ENCODE assay signal across 12 cellular contexts in genomic region chr6:6221829-6222535, GRCh38.
DNase-seq lines count a peak whose midpoint lies in the region; ATAC-seq and TF ChIP-seq lines count a peak whose summit lies in the region.
"Had no signal": no experiment of that assay in that cellular context is flagged by ENCODE, and none has a peak within 500 bp of the region (broad histone marks: within the 10 kb centered on the region; RNA-seq: fewer than 3 reads in every experiment).

No MANE protein-coding gene starts in this region.

- H3K4me2 ChIP-seq in GM23338 = no peak overlapping the region

- intact Hi-C loops in CD14-positive monocyte (cut with micrococcal nuclease) = no loop called here

- H3K27me3 ChIP-seq in GM23338 (ENCODE audit: insufficient read depth) (no peaks in the 10 kb centered on the region), kidney epithelial cell (ENCODE audit: control insufficient read depth, insufficient read depth, low read length) (no peaks in the 10 kb centered on the region)
- H3K27me3 ChIP-seq: neutrophil had no signal

- H3K36me3 Mint-ChIP-seq in CD14-positive monocyte (peaks cover 29 to 70% of the 10 kb centered on the region in 2 donors), GM23338 (ENCODE audit: low read depth) (no peaks in the 10 kb centered on the region)

- no peaks in the 10 kb centered on the region for H4K20me1 ChIP-seq in GM23338 (replicated peaks; ENCODE audit: insufficient read depth)

- peak; percentile 46 for TF ChIP-seq CTCF in CD14-positive monocyte (IDR thresholded peaks at IDR 0.05)
- peak; percentile 76 to 80 for TF ChIP-seq CTCF in GM23338 (conservative IDR thresholded peaks at IDR 0.05; ENCODE audit: low read depth in 2 of 2)
- peak; percentile 38 for TF ChIP-seq CTCF in kidney epithelial cell (IDR thresholded peaks at IDR 0.05; ENCODE audit: insufficient read depth, low read length, poor library complexity, severe bottlenecking)

- ATAC-seq in GM23338 (peak; percentile 77), HG03025 (IDR thresholded peaks at IDR 0.05; ENCODE audit: low FRiP score, unreplicated experiment) (no peak)

- H3F3A ChIP-seq in GM23338 (replicated peaks; ENCODE audit: low read depth) = no peaks in the 10 kb centered on the region

- H3K4me3 ChIP-seq in GM23338 (no peak overlapping the region), kidney epithelial cell (ENCODE audit: low read depth, low read length) (no peak overlapping the region)

- H3K27me3 Mint-ChIP-seq in CD14-positive monocyte (ENCODE audit: low read depth in 3 of 3) = no peaks in the 10 kb centered on the region
- peaks cover 4% of the 10 kb centered on the region for H3K27me3 Mint-ChIP-seq in GM23338 (ENCODE audit: insufficient read depth, low read depth, poor library complexity)

- H3K79me2 ChIP-seq in GM23338 (replicated peaks; ENCODE audit: insufficient read depth) = no peaks in the 10 kb centered on the region

- H3K4me3 Mint-ChIP-seq in CD14-positive monocyte (no peak overlapping the region), GM23338 (no peak overlapping the region)

- H2AFZ ChIP-seq in GM23338 = no peak overlapping the region

- peaks cover 3% of the 10 kb centered on the region; the same call in 1 of the 2 replicates for H3K9me2 ChIP-seq in GM23338 (ENCODE audit: insufficient read depth)

- H3K27ac Mint-ChIP-seq in CD14-positive monocyte = no peak overlapping the region
- H3K27ac Mint-ChIP-seq in GM23338 = no peak overlapping the region

- in situ Hi-C loops in SK-MEL-5 (cut with HindIII; ENCODE audit: low pct_unique_long_range_greater_than_20kb, low sequenced_read_pairs) = no loop called here

- peaks cover 0 to 7% (median 2%) of the 10 kb centered on the region in 7 donors for H3K9me3 Mint-ChIP-seq in CD14-positive monocyte
- no peaks in the 10 kb centered on the region for H3K9me3 Mint-ChIP-seq in GM23338

- no peaks in the 10 kb centered on the region for H3K4me1 ChIP-seq in GM23338 (ENCODE audit: insufficient read depth)

- DNase-seq in CD14-positive monocyte (ENCODE audit: low spot score) = no peak
- peak; percentile 79 for DNase-seq in GM23338 (ENCODE audit: low spot score)
- DNase-seq in SK-MEL-5 (ENCODE audit: low read depth, low spot score) = peak; percentile 77
- DNase-seq in kidney epithelial cell (ENCODE audit: low read depth) = no peak
- DNase-seq in DMS79 treated with DMSO at 0.1 percent for 48 hours (lab: John Stamatoyannopoulos, UW) = no peak
- DNase-seq in superior temporal gyrus (ENCODE audit: extremely low spot score) = no peak
- DNase-seq in nucleus accumbens (lab: John Stamatoyannopoulos, UW) = no peak
- DNase-seq: activated CD4-positive, alpha-beta T cell treated with anti-CD3 and anti-CD28 coated beads, Interleukin-2, amount 50 U/mL, for 4 hours; GF-D8; NK-92 treated with Interleukin-12 subunit alpha and Interleukin-12 subunit beta, amount 100 ng/mL, for 24 hours had no signal

- H3K4me1 Mint-ChIP-seq in CD14-positive monocyte = peaks cover 2% of the 10 kb centered on the region
- H3K4me1 Mint-ChIP-seq in GM23338 = peaks cover 6% of the 10 kb centered on the region; the same call in 2 of the 3 replicates

- H3K27ac ChIP-seq in GM23338 (ENCODE audit: low read depth) = no peak overlapping the region
- H3K27ac ChIP-seq: neutrophil had no signal

- no peaks in the 10 kb centered on the region for H3K36me3 ChIP-seq in GM23338 (ENCODE audit: insufficient read depth)
- H3K36me3 ChIP-seq in kidney epithelial cell (ENCODE audit: control insufficient read depth, insufficient read depth, low read length) = no peaks in the 10 kb centered on the region
- H3K36me3 ChIP-seq: neutrophil had no signal

TF ChIP-seq in GM23338, 12 proteins besides CTCF, POLR2A, EP300 and RAD21 (continues in another document):
- no peak for TF ChIP-seq ZNF462 (CRISPR knock-in tag; IDR thresholded peaks at IDR 0.05)
- no peak for TF ChIP-seq ZNF331 (CRISPR knock-in tag; IDR thresholded peaks at IDR 0.05; ENCODE audit: low read depth)
- no peak for TF ChIP-seq ETS1 (IDR thresholded peaks at IDR 0.05)
- TF ChIP-seq JUNB (IDR thresholded peaks at IDR 0.05; ENCODE audit: unreplicated experiment) = no peak
- no peak for TF ChIP-seq NANOG (IDR thresholded peaks at IDR 0.05; ENCODE audit: borderline replicate concordance)
- no peak for TF ChIP-seq POLR2AphosphoS5 (IDR thresholded peaks at IDR 0.05; ENCODE audit: low read depth)
- no peak for TF ChIP-seq EZH2 (IDR thresholded peaks at IDR 0.05; ENCODE audit: low read depth, unreplicated experiment)
- no peak for TF ChIP-seq CREB1 (CRISPR knock-in tag; IDR thresholded peaks at IDR 0.05; ENCODE audit: low read depth)

Comparison
In these comparisons a context has a peak if more than half of its experiments do, and no peak if none do; other contexts are left out.
1. DNase-seq: peak in GM23338 (single experiment) and SK-MEL-5 (single experiment); none in CD14-positive monocyte (single experiment), kidney epithelial cell (single experiment), DMS79 treated with DMSO at 0.1 percent for 48 hours (single experiment), superior temporal gyrus (single experiment) and nucleus accumbens (0 of 56).
2. Peak in every context shown above with its lines, with median percentiles within 50 percentile points of each other: CTCF ChIP-seq.